In genomic region chr22:42275970-42276369, GRCh38 we compare ENCODE assay signal across 15 cellular contexts.
"Had no signal": no experiment of that assay in that cellular context is flagged by ENCODE, and none has a peak within 500 bp of the region (broad histone marks: within the 10 kb centered on the region; RNA-seq: fewer than 3 reads in every experiment).

No MANE protein-coding gene starts in this region.

- H3K36me3 ChIP-seq: prostate gland had no signal

- H3K4me1 Mint-ChIP-seq: activated naive CD8-positive, alpha-beta T cell treated with anti-CD3 and anti-CD28 coated beads for 36 hours; memory B cell; natural killer cell had no signal

- H3K9me3 ChIP-seq: prostate gland had no signal

- DNase-seq: activated CD4-positive, alpha-beta T cell treated with anti-CD3 and anti-CD28 coated beads, Interleukin-2, amount 50 U/mL, for 1 hour; activated naive CD8-positive, alpha-beta T cell treated with anti-CD3 and anti-CD28 coated beads for 36 hours; foreskin fibroblast; hippocampal formation; left ventricle myocardium superior; natural killer cell; right cardiac atrium; stimulated activated CD4-positive, alpha-beta T cell treated with anti-CD3 and anti-CD28 coated beads, Interleukin-4, amount 100 ng/mL, for 4 hours; stimulated activated CD8-positive, alpha-beta memory T cell treated with anti-CD3 and anti-CD28 coated beads, Interleukin-4, amount 100 ng/mL, for 48 hours; stimulated activated naive CD4-positive, alpha-beta T cell treated with Interleukin-2 at 50 U/mL for 16 hours; trophoblast cell had no signal

- H3K27ac ChIP-seq: prostate gland had no signal

- H3K4me1 ChIP-seq: prostate gland had no signal

- H3K4me3 ChIP-seq: prostate gland, smooth muscle cell had no signal

- H3K36me3 Mint-ChIP-seq: memory B cell, natural killer cell had no signal

- H3K4me3 Mint-ChIP-seq: activated naive CD8-positive, alpha-beta T cell treated with anti-CD3 and anti-CD28 coated beads for 36 hours; activated T-helper 1 cell treated with anti-CD3 and anti-CD28 coated beads, Interleukin-12 subunit alpha, Interleukin-12 subunit beta, Interleukin-2, Interleukin-4 antibody, amounts not matched to agents 30 ng/mL and 10 ng/mL and 1 ng/mL, durations not matched to agents 14 hours and 24 hours and 36 hours; memory B cell; natural killer cell had no signal

- H3K9me3 Mint-ChIP-seq: activated naive CD8-positive, alpha-beta T cell treated with anti-CD3 and anti-CD28 coated beads for 36 hours; activated T-helper 1 cell treated with anti-CD3 and anti-CD28 coated beads, Interleukin-12 subunit alpha, Interleukin-12 subunit beta, Interleukin-2, Interleukin-4 antibody, amounts not matched to agents 30 ng/mL and 10 ng/mL and 1 ng/mL, durations not matched to agents 14 hours and 24 hours and 36 hours; memory B cell; natural killer cell had no signal

- ATAC-seq: left ventricle myocardium superior, natural killer cell, right cardiac atrium had no signal

- H3K27me3 Mint-ChIP-seq: activated naive CD8-positive, alpha-beta T cell treated with anti-CD3 and anti-CD28 coated beads for 36 hours had no signal

- H3K27ac Mint-ChIP-seq: activated naive CD8-positive, alpha-beta T cell treated with anti-CD3 and anti-CD28 coated beads for 36 hours; activated T-helper 1 cell treated with anti-CD3 and anti-CD28 coated beads, Interleukin-12 subunit alpha, Interleukin-12 subunit beta, Interleukin-2, Interleukin-4 antibody, amounts not matched to agents 30 ng/mL and 10 ng/mL and 1 ng/mL, durations not matched to agents 14 hours and 24 hours and 36 hours; memory B cell; natural killer cell had no signal
